Comparison of ENCODE assay signal across 7 cellular contexts in the genomic region with DNA sequence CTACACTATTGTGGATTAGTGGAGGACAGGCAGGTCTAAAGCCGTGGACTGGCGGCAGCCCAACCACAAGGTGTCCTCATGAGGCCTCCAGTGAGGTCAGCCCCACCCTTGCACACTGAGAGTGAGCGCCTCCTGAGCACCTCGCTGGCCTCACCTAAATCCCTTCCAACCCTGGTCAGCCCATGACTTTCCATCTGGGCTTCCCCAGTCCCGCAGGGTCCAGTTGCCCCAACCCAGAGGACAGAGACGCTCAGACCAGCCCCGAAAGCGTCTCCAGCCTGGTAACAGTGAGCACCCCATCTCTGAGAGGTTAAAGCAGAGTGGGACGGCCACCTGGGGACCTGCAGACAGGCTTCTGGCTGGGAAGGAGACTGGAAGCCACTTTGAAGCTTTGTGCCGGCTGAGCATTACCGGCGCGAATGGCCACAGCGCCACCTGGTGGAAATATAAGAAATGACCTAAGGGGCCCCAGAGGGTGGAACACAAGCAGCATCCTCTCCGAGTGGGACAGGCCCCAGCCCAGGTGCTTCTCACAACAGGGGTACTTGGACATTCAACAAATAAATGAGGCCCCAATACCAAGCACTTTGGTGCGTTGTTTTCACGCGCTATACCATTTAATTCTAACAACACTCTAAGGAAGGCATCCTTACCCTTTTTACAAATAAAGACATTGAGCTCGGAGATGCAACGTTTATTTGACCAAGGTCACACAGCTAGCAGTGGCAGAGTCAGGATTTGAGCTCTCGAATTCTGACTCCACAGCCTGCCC.
DNase-seq lines count a peak whose midpoint lies in the region; ATAC-seq, FAIRE-seq and TF ChIP-seq lines count a peak whose summit lies in the region.

No MANE protein-coding gene starts in this region.

- H3K4me3 ChIP-seq in lung, result no peak overlapping the region

- 31 to 34% methylated on average over 21 of the region's 21 CpGs for WGBS in lung, 2 donors

- no peaks in the 10 kb centered on the region for H3K9me3 ChIP-seq in lung (ENCODE audit: control insufficient read depth in 2 of 2, insufficient read depth in 1 of 2, low read length in 1 of 2)

- no peak overlapping the region for H3K27ac ChIP-seq in lung (ENCODE audit: low read depth in 1 of 2, low read length in 1 of 2)

- TF ChIP-seq CTCF in lung (IDR thresholded peaks at IDR 0.05; ENCODE audit: control extremely low read depth, extremely low read depth), result peak; percentile 81

- FAIRE-seq in GM12891 (lab: Jason Lieb, UNC), result no peak

- DNase-seq in GM12891 (ENCODE audit: insufficient read length, low spot score), result peak; percentile 64
- DNase-seq in NCI-H524 (lab: John Stamatoyannopoulos, UW), result peak; percentile 66 to 81
- peak; percentile 64 for DNase-seq in activated CD4-positive, alpha-beta T cell treated with anti-CD3 and anti-CD28 coated beads, Interleukin-2, amount 50 U/mL, for 1 hour
- peak; percentile 24 to 63 for DNase-seq in dermis microvascular lymphatic vessel endothelial cell (ENCODE audit: low read depth in 2 of 2)
- peak; percentile 67 for DNase-seq in lung (ENCODE audit: low spot score)
- peak; percentile 57 for DNase-seq in stimulated activated CD8-positive, alpha-beta memory T cell treated with anti-CD3 and anti-CD28 coated beads, Interleukin-12 subunit alpha, Interleukin-12 subunit beta, amount 100 ng/mL, for 4 hours (ENCODE audit: low read depth)

- H3K27me3 ChIP-seq in lung (ENCODE audit: control insufficient read depth, insufficient read depth), result no peaks in the 10 kb centered on the region

- ATAC-seq in HG03159 (IDR thresholded peaks at IDR 0.05; ENCODE audit: unreplicated experiment), result peak; percentile 76
- ATAC-seq in lung (ENCODE audit: insufficient read depth, low FRiP score), result peak; percentile 70

- H3K4me1 ChIP-seq in lung (ENCODE audit: control insufficient read depth in 2 of 2, insufficient read depth in 2 of 2, low read length in 2 of 2), result no peaks in the 10 kb centered on the region

- no peaks in the 10 kb centered on the region for H3K36me3 ChIP-seq in lung (ENCODE audit: control insufficient read depth in 2 of 2, insufficient read depth in 2 of 2, low read length in 2 of 2)

- no peak for TF ChIP-seq POLR2A in GM12891 (IDR thresholded peaks at IDR 0.05; ENCODE audit: low read depth, low read length)

TF ChIP-seq in GM12891, 5 proteins besides CTCF, POLR2A, EP300 and RAD21:
- TF ChIP-seq POU2F2 (IDR thresholded peaks at IDR 0.05; ENCODE audit: low read depth, low read length) (no peak), PAX5 (IDR thresholded peaks at IDR 0.05; ENCODE audit: insufficient read depth, low read length, severe bottlenecking) (no peak), POLR2AphosphoS5 (IDR thresholded peaks at IDR 0.05; ENCODE audit: low read depth, low read length) (no peak), TAF1 (IDR thresholded peaks at IDR 0.05; ENCODE audit: low read depth, low read length) (no peak), SPI1 (IDR thresholded peaks at IDR 0.05; ENCODE audit: low read depth, low read length) (no peak)
